In genomic region chr11:105910095-105910715, GRCh38 we compare ENCODE assay signal across 20 cellular contexts.
A peak's percentile ranks its signal among the peaks of the same experiment; 100 is the strongest.
DNase-seq lines count a peak whose midpoint lies in the region; ATAC-seq, FAIRE-seq and TF ChIP-seq lines count a peak whose summit lies in the region.
"Had no signal": no experiment of that assay in that cellular context is flagged by ENCODE, and none has a peak within 500 bp of the region (broad histone marks: within the 10 kb centered on the region; RNA-seq: fewer than 3 reads in every experiment).

No MANE protein-coding gene starts in this region.

- no peaks in the 10 kb centered on the region for H3K4me1 Mint-ChIP-seq in astrocyte (ENCODE audit: low read depth, unreplicated experiment)
- H3K4me1 Mint-ChIP-seq: CD4-positive, alpha-beta memory T cell; stimulated activated naive CD8-positive, alpha-beta T cell treated with anti-CD3 and anti-CD28 coated beads, Interleukin-15, amount 100 ng/mL, for 72 hours had no signal

- H3K4me3 ChIP-seq in astrocyte (ENCODE audit: insufficient read depth, low read depth, low read length) (no peak overlapping the region), fibroblast of pulmonary artery (replicated peaks; ENCODE audit: low read depth, low read length) (no peak overlapping the region)
- H3K4me3 ChIP-seq: PC-9, right lobe of liver had no signal

- H3K9me3 Mint-ChIP-seq in astrocyte (ENCODE audit: unreplicated experiment) = no peaks in the 10 kb centered on the region
- H3K9me3 Mint-ChIP-seq: CD4-positive, alpha-beta memory T cell; stimulated activated naive CD8-positive, alpha-beta T cell treated with anti-CD3 and anti-CD28 coated beads, Interleukin-15, amount 100 ng/mL, for 72 hours; type B pancreatic cell had no signal

- no peak overlapping the region for H3K4me3 Mint-ChIP-seq in astrocyte (ENCODE audit: unreplicated experiment)
- H3K4me3 Mint-ChIP-seq: CD4-positive, alpha-beta memory T cell; stimulated activated naive CD8-positive, alpha-beta T cell treated with anti-CD3 and anti-CD28 coated beads, Interleukin-15, amount 100 ng/mL, for 72 hours; type B pancreatic cell had no signal

- no peaks in the 10 kb centered on the region for H3K79me2 ChIP-seq in astrocyte (ENCODE audit: insufficient read depth, low read length)

- no peak overlapping the region for H2AFZ ChIP-seq in astrocyte (ENCODE audit: low read depth, low read length)
- H2AFZ ChIP-seq: PC-9 had no signal

- no peak overlapping the region for H3K9ac ChIP-seq in astrocyte (ENCODE audit: low read length)

- H3K27ac ChIP-seq in 22Rv1 (peak overlapping the region; percentile 26), astrocyte (ENCODE audit: low read depth, low read length) (no peak overlapping the region)
- H3K27ac ChIP-seq: PC-9, right lobe of liver had no signal

- no peaks in the 10 kb centered on the region for H3K9me3 ChIP-seq in astrocyte (ENCODE audit: insufficient read depth, low read depth, low read length)
- H3K9me3 ChIP-seq: right lobe of liver had no signal

- ATAC-seq in GM18870 (IDR thresholded peaks at IDR 0.05; ENCODE audit: unreplicated experiment) = no peak
- ATAC-seq in HG03175 (IDR thresholded peaks at IDR 0.05; ENCODE audit: unreplicated experiment) = no peak
- ATAC-seq: left lobe of liver; right lobe of liver; stimulated activated naive CD8-positive, alpha-beta T cell treated with anti-CD3 and anti-CD28 coated beads, Interleukin-15, amount 100 ng/mL, for 72 hours had no signal

- H3K4me2 ChIP-seq in astrocyte (ENCODE audit: low read length) = peak overlapping the region; percentile 34
- H3K4me2 ChIP-seq: PC-9 had no signal

- DNase-seq in HPDE6-E6E7 (ENCODE audit: extremely low spot score) (peak; percentile 17), astrocyte (ENCODE audit: low read depth) (peak; percentile 66), fibroblast of pulmonary artery (ENCODE audit: low read depth) (peak; percentile 8), DMS79 (lab: John Stamatoyannopoulos, UW) (no peak), DMS114 treated with DMSO at 0.1 percent for 48 hours (lab: John Stamatoyannopoulos, UW; ENCODE audit: unreplicated experiment) (no peak)
- DNase-seq: ACHN; activated naive CD4-positive, alpha-beta T cell treated with anti-CD3 and anti-CD28 coated beads, Interleukin-2, amount 50 U/mL, for 16 hours; activated T-cell treated with anti-CD3 and anti-CD28 coated beads, Interleukin-2, amount 50 U/mL, for 1 hour; effector CD4-positive, alpha-beta T cell; NCI-H69; right lobe of liver; stimulated activated CD4-positive, alpha-beta T cell treated with anti-CD3 and anti-CD28 coated beads, Interleukin-1b, Interleukin-23, amount 100 ng/mL, for 48 hours; stimulated activated naive CD8-positive, alpha-beta T cell treated with anti-CD3 and anti-CD28 coated beads, Interleukin-15, amount 100 ng/mL, for 72 hours had no signal

- no peaks in the 10 kb centered on the region for H3K27me3 Mint-ChIP-seq in astrocyte (ENCODE audit: low read depth, unreplicated experiment)
- H3K27me3 Mint-ChIP-seq: CD4-positive, alpha-beta memory T cell; stimulated activated naive CD8-positive, alpha-beta T cell treated with anti-CD3 and anti-CD28 coated beads, Interleukin-15, amount 100 ng/mL, for 72 hours; type B pancreatic cell had no signal

- no peaks in the 10 kb centered on the region for H3K36me3 Mint-ChIP-seq in astrocyte (ENCODE audit: low read depth, unreplicated experiment)
- H3K36me3 Mint-ChIP-seq: CD4-positive, alpha-beta memory T cell; type B pancreatic cell had no signal

- no peaks in the 10 kb centered on the region for H3K4me1 ChIP-seq in astrocyte (ENCODE audit: insufficient read depth, low read length)
- H3K4me1 ChIP-seq: right lobe of liver had no signal

- no peaks in the 10 kb centered on the region for H3K27me3 ChIP-seq in astrocyte (ENCODE audit: insufficient read depth, low read length)
- H3K27me3 ChIP-seq: right lobe of liver had no signal

- H3K27ac Mint-ChIP-seq in astrocyte (ENCODE audit: unreplicated experiment) = no peak overlapping the region
- H3K27ac Mint-ChIP-seq: CD4-positive, alpha-beta memory T cell; stimulated activated naive CD8-positive, alpha-beta T cell treated with anti-CD3 and anti-CD28 coated beads, Interleukin-15, amount 100 ng/mL, for 72 hours; type B pancreatic cell had no signal

- no peaks in the 10 kb centered on the region for H3K36me3 ChIP-seq in astrocyte (ENCODE audit: insufficient read depth, low read length)
- H3K36me3 ChIP-seq: right lobe of liver had no signal

- no peaks in the 10 kb centered on the region for H4K20me1 ChIP-seq in astrocyte (ENCODE audit: insufficient read depth, low read length)

- TF ChIP-seq CTCF in 22Rv1 (IDR thresholded peaks at IDR 0.05) (no peak), astrocyte (IDR thresholded peaks at IDR 0.05; ENCODE audit: insufficient read depth, low read depth, low read length) (no peak), fibroblast of pulmonary artery (IDR thresholded peaks at IDR 0.05; ENCODE audit: low read length, missing control alignments) (no peak)

- no peak for FAIRE-seq in astrocyte (lab: Jason Lieb, UNC)

Comparison
In these comparisons a context has a peak if more than half of its experiments do, and no peak if none do; other contexts are left out.
1. DNase-seq: peak in HPDE6-E6E7 (single experiment), astrocyte (single experiment) and fibroblast of pulmonary artery (single experiment); none in DMS79 (single experiment) and DMS114 treated with DMSO at 0.1 percent for 48 hours (single experiment).